8 cellular contexts compared by ENCODE assay signal in the genomic region with DNA sequence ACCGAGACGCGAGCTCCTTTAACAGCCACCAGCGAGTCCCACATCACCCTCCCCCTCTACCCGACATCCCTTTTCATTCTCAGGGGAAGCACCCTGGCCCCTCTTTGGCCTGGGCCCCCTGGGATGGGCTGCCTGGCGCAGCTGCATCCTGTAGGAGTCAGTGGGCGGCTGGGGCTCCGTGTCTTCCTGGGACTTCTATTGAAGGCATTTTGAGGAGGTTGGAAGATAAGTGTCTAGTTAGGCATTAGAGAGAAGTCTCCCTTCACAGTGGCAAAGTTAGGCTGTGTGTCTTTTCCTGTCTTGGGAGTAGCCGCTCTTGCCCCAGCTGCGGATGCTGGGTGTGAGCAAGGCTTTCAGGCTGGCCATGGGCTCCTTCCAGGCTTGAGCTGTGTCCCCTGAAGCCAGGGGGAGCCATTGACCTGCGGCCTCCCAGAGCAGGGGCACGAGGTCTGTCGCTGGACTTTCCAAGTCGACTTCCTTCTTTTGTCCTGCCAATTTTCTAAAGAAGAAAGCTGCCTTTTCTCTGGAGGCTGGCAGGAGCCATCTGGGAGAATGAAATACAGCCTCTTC. TPM values are rescaled to one million over a fixed set of nuclear protein-coding genes. Genes with fewer than 3 reads are reported as not detected.
DNase-seq lines count a peak whose midpoint lies in the region; ATAC-seq and TF ChIP-seq lines count a peak whose summit lies in the region.

No MANE protein-coding gene starts in this region.

- H3K36me3 Mint-ChIP-seq in H9 (ENCODE audit: insufficient read depth in 1 of 3, low read depth in 3 of 3) = no peaks in the 10 kb centered on the region
- H3K36me3 Mint-ChIP-seq in mesothelial cell of epicardium = peaks cover 7% of the 10 kb centered on the region
- H3K36me3 Mint-ChIP-seq in CD8-positive, alpha-beta memory T cell = no peaks in the 10 kb centered on the region
- H3K36me3 Mint-ChIP-seq in activated naive CD8-positive, alpha-beta T cell treated with anti-CD3 and anti-CD28 coated beads for 36 hours = no peaks in the 10 kb centered on the region

- H2BK20ac ChIP-seq in H9 (ENCODE audit: low read depth, low read length, poor library complexity, severe bottlenecking) = no peak overlapping the region

- no peak overlapping the region for H4K5ac ChIP-seq in H9 (ENCODE audit: insufficient read length, low read depth, low read length)

- DNase-seq in H9 = peak; percentile 70
- peak in 1 of 2 donors; percentile 78 for DNase-seq in ascending aorta (ENCODE audit: low spot score in 2 of 2)
- peak; percentile 82 for DNase-seq in left ventricle myocardium superior
- DNase-seq in retinal pigment epithelial cell (ENCODE audit: low read depth) = no peak
- no peak for DNase-seq in mesothelial cell of epicardium (ENCODE audit: low spot score in 2 of 2, unreplicated experiment in 2 of 2)
- no peak for DNase-seq in CD8-positive, alpha-beta memory T cell
- DNase-seq in activated naive CD8-positive, alpha-beta T cell treated with anti-CD3 and anti-CD28 coated beads for 36 hours = no peak

- no peak overlapping the region; the same call in 1 of the 2 replicates for H3K14ac ChIP-seq in H9 (ENCODE audit: insufficient read depth, low read length)

- CTCF ChIA-PET in CD8-positive, alpha-beta memory T cell (lab: Charles Lee) = interaction anchor here (1.3 kb wide), 1 partner anchor 12 kb away, joined by 3 read pairs; no protein-coding TSS in a partner anchor

- H3K4me2 ChIP-seq in H9 (ENCODE audit: insufficient read depth, insufficient read length, low read length) = no peak overlapping the region

- no peak overlapping the region for H2AK5ac ChIP-seq in H9 (ENCODE audit: insufficient read length, low read length)

- intact Hi-C loops in ascending aorta (cut with DNase I) (no loop called here), left ventricle myocardium superior (cut with micrococcal nuclease) (loop anchor here (10.0 kb wide), 1 partner anchor 655 kb away; no protein-coding TSS in a partner anchor)

- TF ChIP-seq CTCF in H9 (conservative IDR thresholded peaks at IDR 0.05) (peak; percentile 51), ascending aorta (IDR thresholded peaks at IDR 0.05) (peak in 2 of 3 experiments; percentile 17 to 22), retinal pigment epithelial cell (conservative IDR thresholded peaks at IDR 0.05; ENCODE audit: low read depth, low read length) (peak; percentile 17), mesothelial cell of epicardium (IDR thresholded peaks at IDR 0.05; ENCODE audit: unreplicated experiment) (no peak)

- H4K91ac ChIP-seq in H9 (ENCODE audit: insufficient read length, low read depth, low read length) = no peak overlapping the region

- no peak overlapping the region; a peak in 1 of 7 replicates for H3K27ac Mint-ChIP-seq in H9
- H3K27ac Mint-ChIP-seq in mesothelial cell of epicardium = no peak overlapping the region
- no peak overlapping the region for H3K27ac Mint-ChIP-seq in CD8-positive, alpha-beta memory T cell
- H3K27ac Mint-ChIP-seq in activated naive CD8-positive, alpha-beta T cell treated with anti-CD3 and anti-CD28 coated beads for 36 hours = no peak overlapping the region

- H3K27me3 ChIP-seq in H9 (ENCODE audit: insufficient read depth, low read length) = no peaks in the 10 kb centered on the region
- no peaks in the 10 kb centered on the region for H3K27me3 ChIP-seq in ascending aorta
- no peaks in the 10 kb centered on the region for H3K27me3 ChIP-seq in CD8-positive, alpha-beta memory T cell (ENCODE audit: insufficient read depth, low read length, poor library complexity, severe bottlenecking)

- H2AFZ ChIP-seq in H9 (ENCODE audit: low read length) = no peak overlapping the region

- H2BK120ac ChIP-seq in H9 (ENCODE audit: low read depth, low read length, poor library complexity, severe bottlenecking) = no peak overlapping the region

- H3K4me3 Mint-ChIP-seq in H9 (no peak overlapping the region), mesothelial cell of epicardium (no peak overlapping the region)
- H3K4me3 Mint-ChIP-seq in CD8-positive, alpha-beta memory T cell = peak overlapping the region in 1 of 7 donors; percentile 23
- no peak overlapping the region for H3K4me3 Mint-ChIP-seq in activated naive CD8-positive, alpha-beta T cell treated with anti-CD3 and anti-CD28 coated beads for 36 hours

- no peaks in the 10 kb centered on the region for H3K79me2 ChIP-seq in H9 (ENCODE audit: insufficient read depth, low read length)

- peaks cover 10 to 13% of the 10 kb centered on the region in 2 experiments for H3K4me1 Mint-ChIP-seq in H9
- H3K4me1 Mint-ChIP-seq in mesothelial cell of epicardium = peaks cover 24% of the 10 kb centered on the region
- no peaks in the 10 kb centered on the region for H3K4me1 Mint-ChIP-seq in CD8-positive, alpha-beta memory T cell
- H3K4me1 Mint-ChIP-seq in activated naive CD8-positive, alpha-beta T cell treated with anti-CD3 and anti-CD28 coated beads for 36 hours = peaks cover 3% of the 10 kb centered on the region

- ATAC-seq in left ventricle myocardium superior = peak; percentile 68
- no peak for ATAC-seq in HG03139 (IDR thresholded peaks at IDR 0.05; ENCODE audit: unreplicated experiment)

- no peaks in the 10 kb centered on the region for H3K79me1 ChIP-seq in H9 (ENCODE audit: insufficient read depth, low read depth, low read length, poor library complexity, severe bottlenecking)

- H3K9me3 ChIP-seq in H9 (ENCODE audit: control insufficient read depth, low read depth, low read length) = no peaks in the 10 kb centered on the region
- peaks cover 0 to 17% of the 10 kb centered on the region in 2 donors for H3K9me3 ChIP-seq in ascending aorta
- H3K9me3 ChIP-seq in CD8-positive, alpha-beta memory T cell (ENCODE audit: low read length) = no peaks in the 10 kb centered on the region

- no peak overlapping the region for H3K56ac ChIP-seq in H9 (ENCODE audit: insufficient read length, low read depth, low read length)

- H3K4me1 ChIP-seq in H9 (ENCODE audit: insufficient read depth, low read length) (no peaks in the 10 kb centered on the region), ascending aorta (no peaks in the 10 kb centered on the region)
- H3K4me1 ChIP-seq in CD8-positive, alpha-beta memory T cell (ENCODE audit: insufficient read depth, low read length) = no peaks in the 10 kb centered on the region

- no peak overlapping the region for H3K4me3 ChIP-seq in ascending aorta
- no peak overlapping the region for H3K4me3 ChIP-seq in retinal pigment epithelial cell (ENCODE audit: low read length)
- no peak overlapping the region for H3K4me3 ChIP-seq in CD8-positive, alpha-beta memory T cell (ENCODE audit: low read length)

- H3K27me3 Mint-ChIP-seq in H9 (ENCODE audit: low read depth) (peaks cover 26% of the 10 kb centered on the region), mesothelial cell of epicardium (ENCODE audit: low read depth) (peaks cover 24% of the 10 kb centered on the region)
- H3K27me3 Mint-ChIP-seq in CD8-positive, alpha-beta memory T cell = peaks cover 29 to 41% of the 10 kb centered on the region in 2 donors
- H3K27me3 Mint-ChIP-seq in activated naive CD8-positive, alpha-beta T cell treated with anti-CD3 and anti-CD28 coated beads for 36 hours = peaks cover 49% of the 10 kb centered on the region

- H2BK12ac ChIP-seq in H9 (ENCODE audit: insufficient read length, low read depth, low read length) = no peak overlapping the region

- no peak overlapping the region for H3K4ac ChIP-seq in H9 (ENCODE audit: low read depth, low read length)

- H3K23ac ChIP-seq in H9 (ENCODE audit: insufficient read length, low read depth, low read length) = no peak overlapping the region

- H3K23me2 ChIP-seq in H9 (ENCODE audit: insufficient read length, low read depth, low read length, poor library complexity, severe bottlenecking) = no peaks in the 10 kb centered on the region

- no peak overlapping the region for H2BK15ac ChIP-seq in H9 (ENCODE audit: low read depth, low read length)

- H2BK5ac ChIP-seq in H9 (ENCODE audit: insufficient read length, low read length) = no peak overlapping the region

- no peak overlapping the region for H3T11ph ChIP-seq in H9 (ENCODE audit: low read length)

- POLR2A ChIA-PET in CD8-positive, alpha-beta memory T cell (lab: Charles Lee) = no interaction called here

- no peak overlapping the region for H3K18ac ChIP-seq in H9 (ENCODE audit: insufficient read length, low read depth, low read length)

- no peaks in the 10 kb centered on the region for H3K36me3 ChIP-seq in ascending aorta
- H3K36me3 ChIP-seq in CD8-positive, alpha-beta memory T cell (ENCODE audit: insufficient read depth, low read length) = no peaks in the 10 kb centered on the region

- no peak overlapping the region for H4K8ac ChIP-seq in H9 (replicated peaks; ENCODE audit: insufficient read length, low read depth, low read length)

- H3K27ac ChIP-seq in H9 (ENCODE audit: insufficient read length, low read depth, low read length) = no peak overlapping the region
- H3K27ac ChIP-seq in ascending aorta = no peak overlapping the region
- H3K27ac ChIP-seq in CD8-positive, alpha-beta memory T cell (ENCODE audit: low read depth, low read length) = no peak overlapping the region

- no peaks in the 10 kb centered on the region for H4K20me1 ChIP-seq in H9 (ENCODE audit: control insufficient read depth, insufficient read depth, insufficient read length)

- no CpG with 5 or more reads among the region's 14 CpGs for WGBS in H9 (ENCODE audit: extremely low coverage, insufficient read length, low lambda C conversion rate)

- H3K9ac ChIP-seq in H9 (ENCODE audit: extremely low read depth, insufficient read length, low read length) = no peak overlapping the region

- H3K9me3 Mint-ChIP-seq in H9 (peaks cover 7% of the 10 kb centered on the region in 2 experiments; a peak in 4 of 5 replicates), mesothelial cell of epicardium (peaks cover 18% of the 10 kb centered on the region)
- peaks cover 0 to 12% (median 4%) of the 10 kb centered on the region in 5 donors for H3K9me3 Mint-ChIP-seq in CD8-positive, alpha-beta memory T cell
- H3K9me3 Mint-ChIP-seq in activated naive CD8-positive, alpha-beta T cell treated with anti-CD3 and anti-CD28 coated beads for 36 hours = peaks cover 8% of the 10 kb centered on the region

RNA-seq across cellular contexts. Expression of a gene that starts 18.6 kb away (rescaled TPM):
- total RNA-seq in H9 (2021) = 7.3 and 7.7 TPM in 2 replicates
- total RNA-seq in ascending aorta = 6.5 TPM
- total RNA-seq in left ventricle myocardium superior = 3.4 TPM
- total RNA-seq in mesothelial cell of epicardium = 52.8 to 65.1 TPM (median 63.4 TPM) in 3 replicates
- total RNA-seq in CD8-positive, alpha-beta memory T cell = under 1 TPM; 0.20 to 0.48 TPM
- not detected for polyA plus RNA-seq in CD8-positive, alpha-beta memory T cell
- total RNA-seq in activated naive CD8-positive, alpha-beta T cell treated with anti-CD3 and anti-CD28 coated beads for 36 hours = under 1 TPM; 0.66 to 0.82 TPM

Comparison
In these comparisons a context has a peak if more than half of its experiments do, and no peak if none do; other contexts are left out.
1. DNase-seq: peak in H9 (single experiment) and left ventricle myocardium superior (single experiment); none in retinal pigment epithelial cell (single experiment), mesothelial cell of epicardium (0 of 2), CD8-positive, alpha-beta memory T cell (0 of 5) and activated naive CD8-positive, alpha-beta T cell treated with anti-CD3 and anti-CD28 coated beads for 36 hours (single experiment).